13 cellular contexts compared by ENCODE assay signal in genomic region chr20:12171927-12172581, GRCh38.
DNase-seq lines count a peak whose midpoint lies in the region; ATAC-seq and TF ChIP-seq lines count a peak whose summit lies in the region.
"Had no signal": no experiment of that assay in that cellular context is flagged by ENCODE, and none has a peak within 500 bp of the region (broad histone marks: within the 10 kb centered on the region; RNA-seq: fewer than 3 reads in every experiment).

No MANE protein-coding gene starts in this region.

- H3K27me3 ChIP-seq in SK-N-SH (ENCODE audit: insufficient read depth): no peaks in the 10 kb centered on the region
- H3K27me3 ChIP-seq: ascending aorta, neutrophil had no signal

- H3K9me2 ChIP-seq in SK-N-SH: no peaks in the 10 kb centered on the region

- no peak overlapping the region for H3K9ac ChIP-seq in SK-N-SH

- H3K36me3 ChIP-seq in SK-N-SH (replicated peaks in 1 of 2; ENCODE audit: control insufficient read depth in 1 of 2, insufficient read depth in 2 of 2, low read length in 1 of 2): no peaks in the 10 kb centered on the region
- H3K36me3 ChIP-seq: ascending aorta, neutrophil had no signal

- no peak for ATAC-seq in SK-N-SH treated with all-trans-retinoic acid at 6 μM for 48 hours
- ATAC-seq: A549; activated CD4-positive, alpha-beta T cell treated with anti-CD3 and anti-CD28 coated beads for 36 hours had no signal

- H4K20me1 ChIP-seq in SK-N-SH (ENCODE audit: insufficient read depth): no peaks in the 10 kb centered on the region

- no peaks in the 10 kb centered on the region for H3K9me3 ChIP-seq in SK-N-SH
- H3K9me3 ChIP-seq: neutrophil had no signal

- no peak for DNase-seq in SK-N-SH
- DNase-seq in NCI-H748 treated with DMSO at 0.1 percent for 48 hours (lab: John Stamatoyannopoulos, UW): peak; percentile 90
- DNase-seq in fibroblast of pulmonary artery (ENCODE audit: low read depth): peak; percentile 92
- DNase-seq in stromal cell of bone marrow (ENCODE audit: low read depth): peak; percentile 87
- no peak for DNase-seq in stimulated activated CD4-positive, alpha-beta T cell treated with anti-CD3 and anti-CD28 coated beads, Interleukin-2, amount 100 ng/mL, for 24 hours
- no peak for DNase-seq in activated CD4-positive, alpha-beta T cell treated with anti-CD3 and anti-CD28 coated beads, Interleukin-2, amount 50 U/mL, for 4 hours
- DNase-seq in cerebellar cortex (ENCODE audit: low spot score): no peak
- DNase-seq: activated CD4-positive, alpha-beta T cell treated with anti-CD3 and anti-CD28 coated beads for 36 hours; PC-9 had no signal

- CTCF ChIA-PET in SK-N-SH (lab: Yijun Ruan, JAX): interaction anchor here (1.7 kb wide), 1 partner anchor 9 kb away, joined by 4 read pairs; no protein-coding TSS in a partner anchor

- TF ChIP-seq RAD21 in SK-N-SH (IDR thresholded peaks at IDR 0.05; ENCODE audit: low read length): no peak

- POLR2A ChIA-PET in SK-N-SH (lab: Yijun Ruan, JAX): no interaction called here

- TF ChIP-seq CTCF in SK-N-SH (IDR thresholded peaks at IDR 0.05): no peak
- TF ChIP-seq CTCF in fibroblast of pulmonary artery (IDR thresholded peaks at IDR 0.05; ENCODE audit: low read length, missing control alignments): no peak

- no peaks in the 10 kb centered on the region; a peak in 1 of 4 replicates for H3K4me1 ChIP-seq in SK-N-SH (ENCODE audit: control insufficient read depth in 1 of 2, insufficient read depth in 2 of 2, low read depth in 1 of 2, low read length in 1 of 2)
- H3K4me1 ChIP-seq: A549, ascending aorta had no signal

- no peak for TF ChIP-seq EP300 in SK-N-SH (IDR thresholded peaks at IDR 0.05; ENCODE audit: borderline replicate concordance in 1 of 2, low read depth in 1 of 2, low read length in 1 of 2)

- no peaks in the 10 kb centered on the region for H3F3A ChIP-seq in SK-N-SH (replicated peaks; ENCODE audit: insufficient read depth)

- H2AFZ ChIP-seq in SK-N-SH (ENCODE audit: low read depth): no peak overlapping the region
- H2AFZ ChIP-seq: PC-9 had no signal

- H3K27ac ChIP-seq in SK-N-SH (ENCODE audit: low read depth in 2 of 2, low read length in 1 of 2): no peak overlapping the region
- H3K27ac ChIP-seq: A549, ascending aorta, neutrophil, PC-9 had no signal

- H3K4me2 ChIP-seq in SK-N-SH: no peak overlapping the region
- H3K4me2 ChIP-seq: A549, PC-9 had no signal

- 30% methylated on average over 2 of the region's 2 CpGs for WGBS in SK-N-SH (ENCODE audit: low lambda C conversion rate)

- H3K79me2 ChIP-seq in SK-N-SH (ENCODE audit: insufficient read depth): no peaks in the 10 kb centered on the region

- no peak overlapping the region for H3K4me3 ChIP-seq in SK-N-SH (ENCODE audit: low read depth in 2 of 2, low read length in 1 of 2)
- no peak overlapping the region for H3K4me3 ChIP-seq in fibroblast of pulmonary artery (replicated peaks; ENCODE audit: low read depth, low read length)
- H3K4me3 ChIP-seq: A549, ascending aorta, PC-9 had no signal

TF ChIP-seq in SK-N-SH treated with all-trans-retinoic acid at 6 μM for 48 hours, 23 proteins besides CTCF, POLR2A, EP300 and RAD21:
- TF ChIP-seq ZNF565 (CRISPR knock-in tag; conservative IDR thresholded peaks at IDR 0.05; ENCODE audit: low read depth) (no peak), ZNF8 (CRISPR knock-in tag; IDR thresholded peaks at IDR 0.05) (no peak), BACH2 (CRISPR knock-in tag; IDR thresholded peaks at IDR 0.05; ENCODE audit: borderline replicate concordance) (no peak), ZFP3 (CRISPR knock-in tag; IDR thresholded peaks at IDR 0.05) (peak; percentile 82), OSR1 (CRISPR knock-in tag; IDR thresholded peaks at IDR 0.05) (no peak), PPARA (CRISPR knock-in tag; IDR thresholded peaks at IDR 0.05; ENCODE audit: borderline replicate concordance) (no peak), TSHZ2 (CRISPR knock-in tag; IDR thresholded peaks at IDR 0.05) (no peak)

TF ChIP-seq in SK-N-SH, 30 proteins besides CTCF, POLR2A, EP300 and RAD21:
- no peak for TF ChIP-seq POLR2AphosphoS5 (IDR thresholded peaks at IDR 0.05; ENCODE audit: low read depth, low read length)
- TF ChIP-seq RXRA (IDR thresholded peaks at IDR 0.05; ENCODE audit: borderline replicate concordance, low read depth): no peak
- TF ChIP-seq IRF3 (IDR thresholded peaks at IDR 0.05; ENCODE audit: low read depth, low read length): no peak
- no peak for TF ChIP-seq NFIC (IDR thresholded peaks at IDR 0.05; ENCODE audit: borderline replicate concordance)
- no peak for TF ChIP-seq MEF2A (IDR thresholded peaks at IDR 0.05; ENCODE audit: borderline replicate concordance, low read depth)
- TF ChIP-seq FOXJ3 (CRISPR knock-in tag; IDR thresholded peaks at IDR 0.05): no peak

Comparison
In these comparisons a context has a peak if more than half of its experiments do, and no peak if none do; other contexts are left out.
1. DNase-seq: peak in NCI-H748 treated with DMSO at 0.1 percent for 48 hours (single experiment), fibroblast of pulmonary artery (single experiment) and stromal cell of bone marrow (single experiment); none in SK-N-SH (single experiment), stimulated activated CD4-positive, alpha-beta T cell treated with anti-CD3 and anti-CD28 coated beads, Interleukin-2, amount 100 ng/mL, for 24 hours (0 of 2), activated CD4-positive, alpha-beta T cell treated with anti-CD3 and anti-CD28 coated beads, Interleukin-2, amount 50 U/mL, for 4 hours (0 of 2) and cerebellar cortex (single experiment).